ENCODE assay signal across 12 cellular contexts in genomic region chr14:71566276-71566675, GRCh38.
DNase-seq lines count a peak whose midpoint lies in the region; ATAC-seq and TF ChIP-seq lines count a peak whose summit lies in the region.
"Had no signal": no experiment of that assay in that cellular context is flagged by ENCODE, and none has a peak within 500 bp of the region (broad histone marks: within the 10 kb centered on the region; RNA-seq: fewer than 3 reads in every experiment).

No MANE protein-coding gene starts in this region.

- peak overlapping the region; percentile 0 for H3K4me3 Mint-ChIP-seq in stimulated activated memory B cell treated with anti-CD40 and anti-IgM and Interleukin-4, amounts not matched to agents 10 μg/mL and 1 μg/mL and 100 μg/mL, for 72 hours
- no peak overlapping the region for H3K4me3 Mint-ChIP-seq in HFFc6
- H3K4me3 Mint-ChIP-seq: nephron had no signal

- H3K27me3 ChIP-seq in OCI-LY1 (ENCODE audit: insufficient read depth, low read length) = no peaks in the 10 kb centered on the region
- no peaks in the 10 kb centered on the region for H3K27me3 ChIP-seq in upper lobe of right lung
- H3K27me3 ChIP-seq: ascending aorta had no signal

- ATAC-seq in GM18873 (IDR thresholded peaks at IDR 0.05; ENCODE audit: low FRiP score, unreplicated experiment) = peak; percentile 50
- ATAC-seq in HG02840 (IDR thresholded peaks at IDR 0.05; ENCODE audit: low FRiP score, unreplicated experiment) = peak; percentile 54
- peak; percentile 70 for ATAC-seq in stimulated activated memory B cell treated with anti-CD40 and anti-IgM and Interleukin-4, amounts not matched to agents 10 μg/mL and 1 μg/mL and 100 μg/mL, for 72 hours
- ATAC-seq in upper lobe of right lung = no peak
- ATAC-seq: K562 had no signal

- H3F3A ChIP-seq in OCI-LY1 (ENCODE audit: insufficient read depth, low read length) = peaks cover 7% of the 10 kb centered on the region; the same call in 1 of the 2 replicates

- TF ChIP-seq CTCF in OCI-LY1 (IDR thresholded peaks at IDR 0.05; ENCODE audit: low read length) = no peak
- TF ChIP-seq CTCF in HFFc6 (IDR thresholded peaks at IDR 0.05) = no peak
- no peak for TF ChIP-seq CTCF in upper lobe of right lung (IDR thresholded peaks at IDR 0.05)

- H3K4me2 ChIP-seq in OCI-LY1 (ENCODE audit: low read length) = peak overlapping the region; percentile 26; the same call in 1 of the 2 replicates
- H3K4me2 ChIP-seq: SK-N-SH had no signal

- H3K9me3 Mint-ChIP-seq in stimulated activated memory B cell treated with anti-CD40 and anti-IgM and Interleukin-4, amounts not matched to agents 10 μg/mL and 1 μg/mL and 100 μg/mL, for 72 hours = peaks cover 3% of the 10 kb centered on the region
- H3K9me3 Mint-ChIP-seq in HFFc6 = no peaks in the 10 kb centered on the region
- H3K9me3 Mint-ChIP-seq: nephron had no signal

- H3K36me3 ChIP-seq in OCI-LY1 (ENCODE audit: insufficient read depth, low read length) = no peaks in the 10 kb centered on the region
- no peaks in the 10 kb centered on the region for H3K36me3 ChIP-seq in upper lobe of right lung
- H3K36me3 ChIP-seq: ascending aorta had no signal

- peaks cover 35% of the 10 kb centered on the region for H3K4me1 Mint-ChIP-seq in stimulated activated memory B cell treated with anti-CD40 and anti-IgM and Interleukin-4, amounts not matched to agents 10 μg/mL and 1 μg/mL and 100 μg/mL, for 72 hours
- peaks cover 10% of the 10 kb centered on the region for H3K4me1 Mint-ChIP-seq in HFFc6 (ENCODE audit: low read depth)
- H3K4me1 Mint-ChIP-seq: nephron had no signal

- peak overlapping the region; percentile 31 for H3K27ac Mint-ChIP-seq in stimulated activated memory B cell treated with anti-CD40 and anti-IgM and Interleukin-4, amounts not matched to agents 10 μg/mL and 1 μg/mL and 100 μg/mL, for 72 hours
- H3K27ac Mint-ChIP-seq in HFFc6 = no peak overlapping the region
- H3K27ac Mint-ChIP-seq: nephron had no signal

- no peak overlapping the region for H2AFZ ChIP-seq in OCI-LY1 (ENCODE audit: low read length)

- H3K4me1 ChIP-seq in OCI-LY1 (ENCODE audit: insufficient read depth, low read length, severe bottlenecking) = peaks cover 20% of the 10 kb centered on the region
- H3K4me1 ChIP-seq in upper lobe of right lung = no peaks in the 10 kb centered on the region
- H3K4me1 ChIP-seq: ascending aorta had no signal

- DNase-seq in GM03348 (ENCODE audit: low spot score) (no peak), HFFc6 (no peak), upper lobe of right lung (no peak)
- DNase-seq: activated CD4-positive, alpha-beta T cell treated with anti-CD3 and anti-CD28 coated beads, Interleukin-2, amount 50 U/mL, for 48 hours; SK-N-SH had no signal

- no peaks in the 10 kb centered on the region for H3K27me3 Mint-ChIP-seq in stimulated activated memory B cell treated with anti-CD40 and anti-IgM and Interleukin-4, amounts not matched to agents 10 μg/mL and 1 μg/mL and 100 μg/mL, for 72 hours
- H3K27me3 Mint-ChIP-seq in HFFc6 (ENCODE audit: insufficient read depth) = peaks cover 4% of the 10 kb centered on the region

- no peaks in the 10 kb centered on the region for H3K9me3 ChIP-seq in OCI-LY1 (ENCODE audit: low read length)
- H3K9me3 ChIP-seq in upper lobe of right lung = no peaks in the 10 kb centered on the region
- H3K9me3 ChIP-seq: ascending aorta, SK-N-SH had no signal

- H4K20me1 ChIP-seq in OCI-LY1 (ENCODE audit: insufficient read depth, low read length) = no peaks in the 10 kb centered on the region; the same call in 1 of the 2 replicates

- intact Hi-C loops in upper lobe of right lung (cut with DNase I) = no loop called here

- 0 out of 2 replicates have a peak, but pooled peaks cover 5% of the 10 kb centered on the region for H3K79me2 ChIP-seq in OCI-LY1 (ENCODE audit: insufficient read depth, low read length)

- H3K4me3 ChIP-seq in OCI-LY1 (ENCODE audit: low read depth, low read length, poor library complexity, severe bottlenecking) (no peak overlapping the region), upper lobe of right lung (no peak overlapping the region)
- H3K4me3 ChIP-seq: ascending aorta, K562 had no signal

- H3K27ac ChIP-seq in OCI-LY1 (ENCODE audit: low read depth, low read length, poor library complexity, severe bottlenecking) (no peak overlapping the region), upper lobe of right lung (no peak overlapping the region)
- H3K27ac ChIP-seq: ascending aorta had no signal

- no peak overlapping the region for H3K9ac ChIP-seq in OCI-LY1 (ENCODE audit: low read length)
- H3K9ac ChIP-seq: SK-N-SH had no signal

- H3K36me3 Mint-ChIP-seq in stimulated activated memory B cell treated with anti-CD40 and anti-IgM and Interleukin-4, amounts not matched to agents 10 μg/mL and 1 μg/mL and 100 μg/mL, for 72 hours = peaks cover 7% of the 10 kb centered on the region
- H3K36me3 Mint-ChIP-seq in HFFc6 (ENCODE audit: low read depth) = peaks cover 16% of the 10 kb centered on the region; the same call in 1 of the 2 replicates

- no peaks in the 10 kb centered on the region for H3K9me2 ChIP-seq in OCI-LY1 (ENCODE audit: low read depth, low read length)
- H3K9me2 ChIP-seq: SK-N-SH had no signal
